Comparison of ENCODE assay signal across 16 cellular contexts in genomic region chr17:79986441-79987186, GRCh38. TPM values are rescaled to one million over a fixed set of nuclear protein-coding genes. Genes with fewer than 3 reads are reported as not detected.
DNase-seq lines count a peak whose midpoint lies in the region; ATAC-seq, FAIRE-seq and TF ChIP-seq lines count a peak whose summit lies in the region.
"Had no signal": no experiment of that assay in that cellular context is flagged by ENCODE, and none has a peak within 500 bp of the region (broad histone marks: within the 10 kb centered on the region; RNA-seq: fewer than 3 reads in every experiment).

No MANE protein-coding gene starts in this region.

- in situ Hi-C loops in GM23248 (cut with MboI) = no loop called here
- in situ Hi-C loops in transverse colon (cut with MboI; ENCODE audit: low pct_ligation_motif_present in 1 of 4, low pct_unique_long_range_greater_than_20kb in 1 of 4, low sequenced_read_pairs in 3 of 4) = loop anchor here in 2 of 4 donors (25.0 kb wide), 1 partner anchor 174 kb away; no protein-coding TSS in a partner anchor

- 41% methylated on average over 27 of the region's 27 CpGs for WGBS in SK-N-SH (ENCODE audit: low lambda C conversion rate)
- no CpG with 5 or more reads among the region's 27 CpGs for WGBS in neuronal stem cell (ENCODE audit: extremely low coverage in 2 of 2, insufficient read length in 2 of 2, insufficient replicate concordance in 1 of 2), 2 donors
- WGBS in GM23248 (ENCODE audit: low coverage in 1 of 2, low lambda C conversion rate in 2 of 2, missing lambda C conversion rate in 2 of 2), 2 experiments = 88 to 90% methylated on average over 27 of the region's 27 CpGs
- WGBS in transverse colon (ENCODE audit: low coverage in 1 of 2), 2 donors = 82% methylated on average over 25 of the region's 27 CpGs; no CpG with 5 or more reads in 1 of the 2 donors

- no peak overlapping the region for H2BK5ac ChIP-seq in neuronal stem cell (ENCODE audit: low read length)

- no peak overlapping the region for H3K14ac ChIP-seq in neuronal stem cell (ENCODE audit: low read length)

- H2AK5ac ChIP-seq in neuronal stem cell (ENCODE audit: low read depth, low read length) = peak overlapping the region; percentile 23

- intact Hi-C loops in transverse colon (cut with DNase I; ENCODE audit: low total_unique reads) = loop anchor here (5.0 kb wide), 1 partner anchor 199 kb away; no protein-coding TSS in a partner anchor

- peaks cover 18% of the 10 kb centered on the region; the same call in 1 of the 2 replicates for H3K79me2 ChIP-seq in SK-N-SH (ENCODE audit: insufficient read depth)
- H3K79me2 ChIP-seq in GM23248 (ENCODE audit: insufficient read depth) = peaks cover 6% of the 10 kb centered on the region; the same call in 1 of the 2 replicates

- no peak overlapping the region for H2BK120ac ChIP-seq in neuronal stem cell (ENCODE audit: low read depth, low read length)

- no peak overlapping the region for H3K9ac ChIP-seq in BLaER1
- no peak overlapping the region for H3K9ac ChIP-seq in SK-N-SH
- H3K9ac ChIP-seq in neuronal stem cell (ENCODE audit: low read depth, low read length, poor library complexity) = no peak overlapping the region
- H3K9ac ChIP-seq in GM23248 = no peak overlapping the region

- DNase-seq in SK-N-SH (peak; percentile 94), foreskin fibroblast (peak; percentile 49 to 85), neuronal stem cell (ENCODE audit: low spot score) (no peak), GM23248 (no peak), frontal cortex (ENCODE audit: low spot score in 2 of 2) (no peak), transverse colon (no peak)
- no peak for DNase-seq in naive thymus-derived CD8-positive, alpha-beta T cell
- DNase-seq: activated CD4-positive, alpha-beta memory T cell treated with anti-CD3 and anti-CD28 coated beads for 36 hours; DMS 273 treated with DMSO at 0.1 percent for 48 hours; NCI-H2081; NCI-H82; SHP77; stimulated activated CD4-positive, alpha-beta T cell treated with anti-CD3 and anti-CD28 coated beads, Interleukin-12 subunit alpha, Interleukin-12 subunit beta, amount 100 ng/mL, for 4 hours had no signal

- ATAC-seq in naive thymus-derived CD8-positive, alpha-beta T cell = no peak

- TF ChIP-seq RAD21 in SK-N-SH (IDR thresholded peaks at IDR 0.05; ENCODE audit: low read length) = peak; percentile 23; the same call in 1 of the 2 replicates

- no peak overlapping the region for H3K4me3 ChIP-seq in BLaER1
- peak overlapping the region in 1 of 2 experiments; percentile 19; a peak in 1 of 4 replicates for H3K4me3 ChIP-seq in SK-N-SH (ENCODE audit: low read depth in 2 of 2, low read length in 1 of 2)
- no peak overlapping the region for H3K4me3 ChIP-seq in foreskin fibroblast (ENCODE audit: low read depth in 1 of 2, low read length in 2 of 2)
- H3K4me3 ChIP-seq in neuronal stem cell (ENCODE audit: low read length in 2 of 2) = no peak overlapping the region
- H3K4me3 ChIP-seq in GM23248 = no peak overlapping the region
- H3K4me3 ChIP-seq in transverse colon = no peak overlapping the region

- TF ChIP-seq EP300 in SK-N-SH (IDR thresholded peaks at IDR 0.05; ENCODE audit: borderline replicate concordance in 1 of 2, low read depth in 1 of 2, low read length in 1 of 2) = peak in 1 of 2 experiments; percentile 48; a peak in 1 of 4 replicates
- TF ChIP-seq EP300 in transverse colon (IDR thresholded peaks at IDR 0.05; ENCODE audit: low read depth) = no peak

- H3K9me3 ChIP-seq in BLaER1 = no peaks in the 10 kb centered on the region
- H3K9me3 ChIP-seq in SK-N-SH = no peaks in the 10 kb centered on the region
- H3K9me3 ChIP-seq in neuronal stem cell (replicated peaks in 1 of 2; ENCODE audit: control insufficient read depth in 2 of 2, insufficient read depth in 1 of 2, low read depth in 1 of 2, low read length in 2 of 2) = peaks cover 0 to 3% of the 10 kb centered on the region in 2 donors
- no peaks in the 10 kb centered on the region for H3K9me3 ChIP-seq in GM23248 (ENCODE audit: low read depth)
- H3K9me3 ChIP-seq in transverse colon = no peaks in the 10 kb centered on the region

- no peaks in the 10 kb centered on the region for H3K36me3 Mint-ChIP-seq in naive thymus-derived CD8-positive, alpha-beta T cell
- H3K36me3 Mint-ChIP-seq: activated CD4-positive, alpha-beta memory T cell treated with anti-CD3 and anti-CD28 coated beads for 36 hours had no signal

- H2AFZ ChIP-seq in SK-N-SH (ENCODE audit: low read depth) = no peak overlapping the region
- H2AFZ ChIP-seq in neuronal stem cell (ENCODE audit: low read length) = no peak overlapping the region
- H2AFZ ChIP-seq in GM23248 = no peak overlapping the region

- no peak overlapping the region for H3K4me3 Mint-ChIP-seq in naive thymus-derived CD8-positive, alpha-beta T cell
- H3K4me3 Mint-ChIP-seq: activated CD4-positive, alpha-beta memory T cell treated with anti-CD3 and anti-CD28 coated beads for 36 hours had no signal

- H3K27ac ChIP-seq in BLaER1 = no peak overlapping the region
- peak overlapping the region in 1 of 2 experiments; percentile 60; a peak in 2 of 4 replicates for H3K27ac ChIP-seq in SK-N-SH (ENCODE audit: low read depth in 2 of 2, low read length in 1 of 2)
- no peak overlapping the region for H3K27ac ChIP-seq in neuronal stem cell (replicated peaks; ENCODE audit: low read length)
- no peak overlapping the region for H3K27ac ChIP-seq in GM23248
- H3K27ac ChIP-seq in transverse colon = peak overlapping the region in 2 of 4 donors; percentile 58 to 72

- no peak for TF ChIP-seq POLR2A in transverse colon (IDR thresholded peaks at IDR 0.05)

- H3K18ac ChIP-seq in neuronal stem cell (ENCODE audit: low read length) = no peak overlapping the region

- H3K9me2 ChIP-seq in SK-N-SH (no peaks in the 10 kb centered on the region), GM23248 (ENCODE audit: insufficient read depth) (no peaks in the 10 kb centered on the region)

- TF ChIP-seq CTCF in SK-N-SH (IDR thresholded peaks at IDR 0.05) (no peak), foreskin fibroblast (IDR thresholded peaks at IDR 0.05; ENCODE audit: low read depth, low read length) (no peak), transverse colon (IDR thresholded peaks at IDR 0.05) (no peak)

- peaks cover 11 to 30% (median 15%) of the 10 kb centered on the region in 4 donors for H3K4me1 Mint-ChIP-seq in naive thymus-derived CD8-positive, alpha-beta T cell

- no peak overlapping the region for H3K27ac Mint-ChIP-seq in naive thymus-derived CD8-positive, alpha-beta T cell
- H3K27ac Mint-ChIP-seq: activated CD4-positive, alpha-beta memory T cell treated with anti-CD3 and anti-CD28 coated beads for 36 hours had no signal

- H2BK12ac ChIP-seq in neuronal stem cell (ENCODE audit: low read length) = no peak overlapping the region

- H2BK15ac ChIP-seq in neuronal stem cell (ENCODE audit: low read length) = no peak overlapping the region

- no peak for FAIRE-seq in frontal cortex (lab: Jason Lieb, UNC)
- FAIRE-seq: H54, keratinocyte had no signal

- no peaks in the 10 kb centered on the region for H3K9me3 Mint-ChIP-seq in naive thymus-derived CD8-positive, alpha-beta T cell
- H3K9me3 Mint-ChIP-seq: activated CD4-positive, alpha-beta memory T cell treated with anti-CD3 and anti-CD28 coated beads for 36 hours had no signal

- H3K23ac ChIP-seq in neuronal stem cell (ENCODE audit: low read depth, low read length, poor library complexity) = no peak overlapping the region

- no peak overlapping the region for H4K8ac ChIP-seq in neuronal stem cell (ENCODE audit: low read depth, low read length)

- no peaks in the 10 kb centered on the region for H3K36me3 ChIP-seq in BLaER1
- no peaks in the 10 kb centered on the region for H3K36me3 ChIP-seq in SK-N-SH (replicated peaks in 1 of 2; ENCODE audit: control insufficient read depth in 1 of 2, insufficient read depth in 2 of 2, low read length in 1 of 2)
- peaks cover 0 to 24% of the 10 kb centered on the region in 2 donors for H3K36me3 ChIP-seq in neuronal stem cell (replicated peaks in 1 of 2; ENCODE audit: control insufficient read depth in 2 of 2, insufficient read depth in 2 of 2, low read length in 2 of 2)
- no peaks in the 10 kb centered on the region for H3K36me3 ChIP-seq in GM23248 (ENCODE audit: low read depth)
- no peaks in the 10 kb centered on the region for H3K36me3 ChIP-seq in transverse colon

- peaks cover 5% of the 10 kb centered on the region for H3K79me1 ChIP-seq in neuronal stem cell (ENCODE audit: low read depth, low read length)

- POLR2A ChIA-PET in SK-N-SH (lab: Yijun Ruan, JAX) = interaction anchor here (0.7 kb wide), 1 partner anchor 201 kb away, joined by 3 read pairs; no protein-coding TSS in a partner anchor
- POLR2A ChIA-PET in naive thymus-derived CD8-positive, alpha-beta T cell (lab: Charles Lee) = no interaction called here

- peaks cover 13% of the 10 kb centered on the region for H3K27me3 ChIP-seq in BLaER1
- no peaks in the 10 kb centered on the region for H3K27me3 ChIP-seq in SK-N-SH (ENCODE audit: insufficient read depth)
- H3K27me3 ChIP-seq in neuronal stem cell (ENCODE audit: control insufficient read depth in 3 of 3, insufficient read depth in 3 of 3, low read depth in 1 of 3, low read length in 3 of 3) = no peaks in the 10 kb centered on the region
- no peaks in the 10 kb centered on the region for H3K27me3 ChIP-seq in GM23248 (replicated peaks; ENCODE audit: insufficient read depth)
- H3K27me3 ChIP-seq in transverse colon = no peaks in the 10 kb centered on the region

- H3F3A ChIP-seq in SK-N-SH (replicated peaks; ENCODE audit: insufficient read depth) = peaks cover 5% of the 10 kb centered on the region
- H3F3A ChIP-seq in GM23248 (ENCODE audit: insufficient read depth) = peaks cover 13% of the 10 kb centered on the region; the same call in 1 of the 2 replicates

- H3K4me2 ChIP-seq in BLaER1 (peak overlapping the region; percentile 78; the same call in 1 of the 2 replicates), SK-N-SH (peak overlapping the region; percentile 41; the same call in 1 of the 2 replicates), neuronal stem cell (ENCODE audit: insufficient read depth, low read length, poor library complexity, severe bottlenecking) (no peak overlapping the region), GM23248 (ENCODE audit: unreplicated experiment) (no peak overlapping the region)

- H4K91ac ChIP-seq in neuronal stem cell (ENCODE audit: low read depth, low read length, poor library complexity) = no peak overlapping the region

- H3K27me3 Mint-ChIP-seq in naive thymus-derived CD8-positive, alpha-beta T cell = no peaks in the 10 kb centered on the region
- H3K27me3 Mint-ChIP-seq: activated CD4-positive, alpha-beta memory T cell treated with anti-CD3 and anti-CD28 coated beads for 36 hours had no signal

- H3K4ac ChIP-seq in neuronal stem cell (ENCODE audit: low read length) = no peak overlapping the region

- CTCF ChIA-PET in SK-N-SH (lab: Yijun Ruan, JAX) = interaction anchor here (0.9 to 13.1 kb wide), 16 partner anchors 12 to 264 kb away, joined by 3 to 209 read pairs (median 8); partner anchors contain the start of gene CBX4

- H3K4me1 ChIP-seq in BLaER1 = peaks cover 70% of the 10 kb centered on the region
- H3K4me1 ChIP-seq in SK-N-SH (ENCODE audit: control insufficient read depth in 1 of 2, insufficient read depth in 2 of 2, low read depth in 1 of 2, low read length in 1 of 2) = peaks cover 29 to 47% of the 10 kb centered on the region in 2 experiments; a peak in 3 of 4 replicates
- peaks cover 3 to 12% of the 10 kb centered on the region in 2 donors for H3K4me1 ChIP-seq in neuronal stem cell (ENCODE audit: control insufficient read depth in 2 of 2, insufficient read depth in 1 of 2, low read depth in 1 of 2, low read length in 2 of 2)
- peaks cover 20% of the 10 kb centered on the region for H3K4me1 ChIP-seq in GM23248 (ENCODE audit: insufficient read depth)
- peaks cover 12 to 50% (median 46%) of the 10 kb centered on the region in 4 donors for H3K4me1 ChIP-seq in transverse colon

- H4K20me1 ChIP-seq in BLaER1 (peaks cover 42% of the 10 kb centered on the region), SK-N-SH (ENCODE audit: insufficient read depth) (peaks cover 25% of the 10 kb centered on the region), GM23248 (ENCODE audit: insufficient read depth) (no peaks in the 10 kb centered on the region)

RNA-seq across cellular contexts. Expression of gene TBC1D16, which starts 49.1 kb away (rescaled TPM):
- polyA plus RNA-seq in SK-N-SH (2012; rRNA removed) = 14.5 and 15.3 TPM in 2 replicates
- polyA plus RNA-seq in SK-N-SH (2012; cell fraction: cytosol; rRNA removed) = 7.9 and 13.0 TPM in 2 replicates
- polyA plus RNA-seq in SK-N-SH (2012; cell fraction: nucleus; rRNA removed) = 22.6 and 24.9 TPM in 2 replicates
- polyA plus RNA-seq in neuronal stem cell (2013, experiment 1 of 2) = 23.3 TPM
- polyA plus RNA-seq in neuronal stem cell (2013, experiment 2 of 2) = 22.9 TPM
- total RNA-seq in GM23248 (2014; rRNA removed; shearing (Covaris generic)) = 22.4 and 26.9 TPM in 2 replicates
- 8.1 and 9.2 TPM in 2 replicates for polyA plus RNA-seq in GM23248 (2016; fragmentation: Nextera tagmentation; extraction: Ambion mirVana)
- total RNA-seq in frontal cortex = 16.3 TPM
- 10 to 100 TPM; 12.3 to 22.4 (median 18.1) TPM for total RNA-seq in transverse colon
- total RNA-seq in naive thymus-derived CD8-positive, alpha-beta T cell = 1 to 10 TPM; 2.6 to 3.1 TPM
- under 1 TPM; 0.48 to 0.89 (median 0.50) TPM for polyA plus RNA-seq in naive thymus-derived CD8-positive, alpha-beta T cell

RNA-seq across cellular contexts. Expression of gene CCDC40, which starts 49.8 kb away (rescaled TPM):
- polyA plus RNA-seq in SK-N-SH (2012; rRNA removed) = 17.3 and 21.6 TPM in 2 replicates
- 8.0 and 8.3 TPM in 2 replicates for polyA plus RNA-seq in SK-N-SH (2012; cell fraction: cytosol; rRNA removed)
- polyA plus RNA-seq in SK-N-SH (2012; cell fraction: nucleus; rRNA removed) = 87.6 and 92.0 TPM in 2 replicates
- 5.8 TPM for polyA plus RNA-seq in neuronal stem cell (2013, experiment 1 of 2)
- 6.3 TPM for polyA plus RNA-seq in neuronal stem cell (2013, experiment 2 of 2)
- 2.9 and 3.0 TPM in 2 replicates for total RNA-seq in GM23248 (2014; rRNA removed; shearing (Covaris generic))
- polyA plus RNA-seq in GM23248 (2016; fragmentation: Nextera tagmentation; extraction: Ambion mirVana) = 2.3 and 2.4 TPM in 2 replicates
- total RNA-seq in frontal cortex = 6.5 TPM
- 1 to 10 TPM in 3 of 4 donors, under 1 TPM in 1; 0.75 to 2.8 (median 2.0) TPM for total RNA-seq in transverse colon
- total RNA-seq in naive thymus-derived CD8-positive, alpha-beta T cell = 1 to 10 TPM; 4.2 to 4.8 TPM
- under 1 TPM in 1 of 3 donors, not detected in 2; 0.37 TPM for polyA plus RNA-seq in naive thymus-derived CD8-positive, alpha-beta T cell

Comparison
In these comparisons a context has a peak if more than half of its experiments do, and no peak if none do; other contexts are left out.
1. H3K4me2 ChIP-seq: peak in BLaER1 (single experiment) and SK-N-SH (single experiment); none in neuronal stem cell (single experiment) and GM23248 (single experiment).
2. DNase-seq: peak in SK-N-SH (single experiment) and foreskin fibroblast (2 of 2); none in neuronal stem cell (single experiment), GM23248 (single experiment), frontal cortex (0 of 2), transverse colon (single experiment) and naive thymus-derived CD8-positive, alpha-beta T cell (0 of 10).